In genomic region chr6:37500294-37500608, GRCh38 we compare ENCODE assay signal across 9 cellular contexts. TPM values are rescaled to one million over a fixed set of nuclear protein-coding genes. Genes with fewer than 3 reads are reported as not detected.
A peak's percentile ranks its signal among the peaks of the same experiment; 100 is the strongest.
DNase-seq lines count a peak whose midpoint lies in the region; TF ChIP-seq lines count a peak whose summit lies in the region.
"Had no signal": no experiment of that assay in that cellular context is flagged by ENCODE, and none has a peak within 500 bp of the region (broad histone marks: within the 10 kb centered on the region; RNA-seq: fewer than 3 reads in every experiment).

No MANE protein-coding gene starts in this region.

- no peak for TF ChIP-seq EP300 in stomach (IDR thresholded peaks at IDR 0.05)

- no peaks in the 10 kb centered on the region for H3K36me3 ChIP-seq in stomach
- H3K36me3 ChIP-seq: thyroid gland had no signal

- no peaks in the 10 kb centered on the region for H3K27me3 Mint-ChIP-seq in activated CD4-positive, alpha-beta T cell treated with anti-CD3 and anti-CD28 coated beads, Interleukin-2, amount 10 ng/mL, durations not matched to agents 24 days and 14 days
- H3K27me3 Mint-ChIP-seq in activated T-helper 2 cell treated with anti-CD3 and anti-CD28 coated beads, Interferon-gamma antibody, Interleukin-2, Interleukin-4, amounts not matched to agents 10 μg/mL and 5 μg/mL and 100 μg/mL, durations not matched to agents 14 hours and 24 hours and 36 hours (ENCODE audit: low read depth), result no peaks in the 10 kb centered on the region
- peaks cover 10 to 29% (median 19%) of the 10 kb centered on the region in 3 donors for H3K27me3 Mint-ChIP-seq in immature natural killer cell (ENCODE audit: low read depth in 3 of 3)

- DNase-seq in activated CD4-positive, alpha-beta T cell treated with anti-CD3 and anti-CD28 coated beads, Interleukin-2, amount 10 ng/mL, durations not matched to agents 24 days and 14 days, result no peak
- DNase-seq in activated CD4-positive, alpha-beta T cell treated with anti-CD3 and anti-CD28 coated beads for 1 hour, result no peak
- DNase-seq in activated T-helper 2 cell treated with anti-CD3 and anti-CD28 coated beads, Interferon-gamma antibody, Interleukin-2, Interleukin-4, amounts not matched to agents 10 μg/mL and 5 μg/mL and 100 μg/mL, durations not matched to agents 14 hours and 24 hours and 36 hours (ENCODE audit: low spot score), result no peak
- DNase-seq in immature natural killer cell (no peak), stomach (no peak), foreskin melanocyte (no peak), substantia nigra (lab: John Stamatoyannopoulos, UW) (no peak), AG08396 (ENCODE audit: low spot score) (no peak)

- peak overlapping the region; percentile 69 to 72 (median 70) for H3K4me3 ChIP-seq in stomach

- peak overlapping the region; percentile 93 for H3K4me3 Mint-ChIP-seq in activated CD4-positive, alpha-beta T cell treated with anti-CD3 and anti-CD28 coated beads, Interleukin-2, amount 10 ng/mL, durations not matched to agents 24 days and 14 days
- peak overlapping the region; percentile 93 for H3K4me3 Mint-ChIP-seq in activated T-helper 2 cell treated with anti-CD3 and anti-CD28 coated beads, Interferon-gamma antibody, Interleukin-2, Interleukin-4, amounts not matched to agents 10 μg/mL and 5 μg/mL and 100 μg/mL, durations not matched to agents 14 hours and 24 hours and 36 hours (ENCODE audit: low read depth)
- H3K4me3 Mint-ChIP-seq in immature natural killer cell, result peak overlapping the region; percentile 92 to 100 (median 97)

- peaks cover 14% of the 10 kb centered on the region for H3K36me3 Mint-ChIP-seq in activated CD4-positive, alpha-beta T cell treated with anti-CD3 and anti-CD28 coated beads, Interleukin-2, amount 10 ng/mL, durations not matched to agents 24 days and 14 days (ENCODE audit: low read depth)
- peaks cover 22% of the 10 kb centered on the region for H3K36me3 Mint-ChIP-seq in activated T-helper 2 cell treated with anti-CD3 and anti-CD28 coated beads, Interferon-gamma antibody, Interleukin-2, Interleukin-4, amounts not matched to agents 10 μg/mL and 5 μg/mL and 100 μg/mL, durations not matched to agents 14 hours and 24 hours and 36 hours (ENCODE audit: low read depth)
- peaks cover 0 to 4% (median 0%) of the 10 kb centered on the region in 3 donors for H3K36me3 Mint-ChIP-seq in immature natural killer cell

- peaks cover 7 to 18% (median 15%) of the 10 kb centered on the region in 4 donors for H3K4me1 ChIP-seq in stomach

- H3K4me1 Mint-ChIP-seq in activated CD4-positive, alpha-beta T cell treated with anti-CD3 and anti-CD28 coated beads, Interleukin-2, amount 10 ng/mL, durations not matched to agents 24 days and 14 days, result peaks cover 65% of the 10 kb centered on the region
- peaks cover 60% of the 10 kb centered on the region for H3K4me1 Mint-ChIP-seq in activated T-helper 2 cell treated with anti-CD3 and anti-CD28 coated beads, Interferon-gamma antibody, Interleukin-2, Interleukin-4, amounts not matched to agents 10 μg/mL and 5 μg/mL and 100 μg/mL, durations not matched to agents 14 hours and 24 hours and 36 hours (ENCODE audit: low read depth)
- peaks cover 63 to 69% of the 10 kb centered on the region in 2 donors for H3K4me1 Mint-ChIP-seq in immature natural killer cell

- intact Hi-C loops in activated CD4-positive, alpha-beta T cell treated with anti-CD3 and anti-CD28 coated beads, Interleukin-2, amount 10 ng/mL, durations not matched to agents 24 days and 14 days (cut with micrococcal nuclease), result no loop called here
- intact Hi-C loops in activated T-helper 2 cell treated with anti-CD3 and anti-CD28 coated beads, Interferon-gamma antibody, Interleukin-2, Interleukin-4, amounts not matched to agents 10 μg/mL and 5 μg/mL and 100 μg/mL, durations not matched to agents 14 hours and 24 hours and 36 hours (cut with micrococcal nuclease), result no loop called here
- intact Hi-C loops in stomach (cut with DNase I; ENCODE audit: low total_unique reads), result no loop called here

- no peak for TF ChIP-seq POLR2A in stomach (IDR thresholded peaks at IDR 0.05)

- no peaks in the 10 kb centered on the region for H3K9me3 ChIP-seq in stomach
- H3K9me3 ChIP-seq: thyroid gland had no signal

- H3K27ac Mint-ChIP-seq in activated CD4-positive, alpha-beta T cell treated with anti-CD3 and anti-CD28 coated beads, Interleukin-2, amount 10 ng/mL, durations not matched to agents 24 days and 14 days, result peak overlapping the region; percentile 94
- peak overlapping the region; percentile 96 for H3K27ac Mint-ChIP-seq in activated T-helper 2 cell treated with anti-CD3 and anti-CD28 coated beads, Interferon-gamma antibody, Interleukin-2, Interleukin-4, amounts not matched to agents 10 μg/mL and 5 μg/mL and 100 μg/mL, durations not matched to agents 14 hours and 24 hours and 36 hours
- peak overlapping the region; percentile 93 to 100 (median 98) for H3K27ac Mint-ChIP-seq in immature natural killer cell

- WGBS in stomach, 5 donors, result 69 to 74% (median 72%) methylated on average over 4 of the region's 4 CpGs

- no peaks in the 10 kb centered on the region for H3K27me3 ChIP-seq in stomach
- H3K27me3 ChIP-seq: thyroid gland had no signal

- no peaks in the 10 kb centered on the region for H3K9me3 Mint-ChIP-seq in activated CD4-positive, alpha-beta T cell treated with anti-CD3 and anti-CD28 coated beads, Interleukin-2, amount 10 ng/mL, durations not matched to agents 24 days and 14 days
- H3K9me3 Mint-ChIP-seq in activated T-helper 2 cell treated with anti-CD3 and anti-CD28 coated beads, Interferon-gamma antibody, Interleukin-2, Interleukin-4, amounts not matched to agents 10 μg/mL and 5 μg/mL and 100 μg/mL, durations not matched to agents 14 hours and 24 hours and 36 hours, result no peaks in the 10 kb centered on the region
- no peaks in the 10 kb centered on the region for H3K9me3 Mint-ChIP-seq in immature natural killer cell

- no peak for TF ChIP-seq CTCF in stomach (IDR thresholded peaks at IDR 0.05)

- H3K27ac ChIP-seq in stomach, result peak overlapping the region in 1 of 5 donors; percentile 76
- H3K27ac ChIP-seq in substantia nigra (ENCODE audit: low read depth, low read length, poor library complexity, severe bottlenecking), result no peak overlapping the region
- H3K27ac ChIP-seq: thyroid gland had no signal

RNA-seq across cellular contexts. Expression of gene CCDC167, which starts 0.6 kb away (rescaled TPM):
- total RNA-seq in activated CD4-positive, alpha-beta T cell treated with anti-CD3 and anti-CD28 coated beads, Interleukin-2, amount 10 ng/mL, durations not matched to agents 24 days and 14 days, result 59.1 and 62.4 TPM in 2 replicates
- total RNA-seq in activated T-helper 2 cell treated with anti-CD3 and anti-CD28 coated beads, Interferon-gamma antibody, Interleukin-2, Interleukin-4, amounts not matched to agents 10 μg/mL and 5 μg/mL and 100 μg/mL, durations not matched to agents 14 hours and 24 hours and 36 hours, result 69.8 and 76.9 TPM in 2 replicates
- polyA plus RNA-seq in immature natural killer cell, result 100 to 1,000 TPM in 1 of 3 donors, 10 to 100 TPM in 2; 78.7 to 115 (median 79.3) TPM
- 10 to 100 TPM in 3 of 5 donors, 1 to 10 TPM in 1, not detected in 1; 4.2 to 46.9 (median 28.8) TPM for total RNA-seq in stomach
- polyA plus RNA-seq in stomach, result 10 to 100 TPM; 26.0 to 47.8 (median 42.5) TPM
